Comparison of ENCODE assay signal across 19 cellular contexts in the genomic region with DNA sequence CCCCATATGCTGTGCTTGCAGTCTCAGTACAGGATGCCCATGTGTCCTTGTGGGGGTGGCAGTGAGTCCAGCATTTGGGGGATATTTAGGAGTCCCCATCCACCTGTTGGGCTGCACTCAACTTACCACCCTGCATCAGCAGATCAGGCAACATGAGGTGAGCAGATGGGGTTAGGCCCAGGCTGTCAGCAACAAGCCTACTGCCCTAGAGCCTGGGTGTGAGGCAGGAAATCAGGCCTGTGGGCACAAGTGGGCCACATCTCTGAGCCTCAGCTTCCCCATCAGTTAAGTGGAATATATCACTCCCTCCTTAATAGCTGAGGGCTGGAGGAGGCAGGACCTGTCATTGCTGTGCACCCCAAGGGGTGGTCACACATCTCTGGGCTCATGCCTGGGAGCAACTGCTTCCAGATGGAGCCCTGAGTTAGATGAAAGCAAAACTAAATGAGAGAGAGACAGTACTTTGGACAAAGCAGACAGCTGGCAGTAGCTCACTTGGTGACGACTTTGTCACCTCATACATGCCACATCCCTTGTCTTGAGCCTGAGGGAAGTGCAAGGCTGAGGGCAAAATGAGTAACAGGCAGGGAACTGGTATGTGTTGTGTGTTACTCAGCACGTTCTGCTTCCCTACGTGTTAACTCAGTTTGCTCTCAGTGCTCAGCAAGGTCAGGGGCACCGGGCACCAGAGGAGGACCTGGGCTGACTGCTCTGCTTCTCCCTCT. TPM values are rescaled to one million over a fixed set of nuclear protein-coding genes. Genes with fewer than 3 reads are reported as not detected.
DNase-seq lines count a peak whose midpoint lies in the region; ATAC-seq and TF ChIP-seq lines count a peak whose summit lies in the region.
"Had no signal": no experiment of that assay in that cellular context is flagged by ENCODE, and none has a peak within 500 bp of the region (broad histone marks: within the 10 kb centered on the region; RNA-seq: fewer than 3 reads in every experiment).

No MANE protein-coding gene starts in this region.

- H3K27me3 ChIP-seq in cardiac muscle cell (no peaks in the 10 kb centered on the region), right atrium auricular region (no peaks in the 10 kb centered on the region)
- H3K27me3 ChIP-seq: sigmoid colon had no signal

- no peaks in the 10 kb centered on the region for H3K36me3 Mint-ChIP-seq in activated CD8-positive, alpha-beta T cell treated with anti-CD3 and anti-CD28 coated beads for 36 hours (ENCODE audit: low read depth)
- no peaks in the 10 kb centered on the region for H3K36me3 Mint-ChIP-seq in type B pancreatic cell

- intact Hi-C loops in cardiac septum (cut with DNase I) = no loop called here
- intact Hi-C loops in activated CD8-positive, alpha-beta T cell treated with anti-CD3 and anti-CD28 coated beads for 36 hours (cut with micrococcal nuclease) = no loop called here

- POLR2A ChIA-PET in activated CD8-positive, alpha-beta T cell treated with anti-CD3 and anti-CD28 coated beads for 36 hours (lab: Charles Lee) = interaction anchor here (0.8 kb wide), 1 partner anchor 39 kb away, joined by 3 read pairs; no protein-coding TSS in a partner anchor

- CTCF ChIA-PET in activated CD8-positive, alpha-beta T cell treated with anti-CD3 and anti-CD28 coated beads for 36 hours (lab: Charles Lee) = no interaction called here

- H3K9me3 ChIP-seq in cardiac muscle cell (ENCODE audit: low read depth) (no peaks in the 10 kb centered on the region), right atrium auricular region (no peaks in the 10 kb centered on the region)
- H3K9me3 ChIP-seq: sigmoid colon, SK-N-SH had no signal

- peak overlapping the region; percentile 76 for H3K27ac ChIP-seq in cardiac muscle cell
- peak overlapping the region; percentile 79 to 93 for H3K27ac ChIP-seq in right atrium auricular region
- H3K27ac ChIP-seq: sigmoid colon had no signal

- peak overlapping the region; percentile 44 for H3K27ac Mint-ChIP-seq in activated CD8-positive, alpha-beta T cell treated with anti-CD3 and anti-CD28 coated beads for 36 hours
- no peak overlapping the region for H3K27ac Mint-ChIP-seq in type B pancreatic cell

- H3K4me3 Mint-ChIP-seq in activated CD8-positive, alpha-beta T cell treated with anti-CD3 and anti-CD28 coated beads for 36 hours = no peak overlapping the region
- H3K4me3 Mint-ChIP-seq in type B pancreatic cell = no peak overlapping the region
- H3K4me3 Mint-ChIP-seq: CD8-positive, alpha-beta memory T cell had no signal

- H3K9me3 Mint-ChIP-seq in activated CD8-positive, alpha-beta T cell treated with anti-CD3 and anti-CD28 coated beads for 36 hours = no peaks in the 10 kb centered on the region
- no peaks in the 10 kb centered on the region for H3K9me3 Mint-ChIP-seq in type B pancreatic cell
- H3K9me3 Mint-ChIP-seq: CD8-positive, alpha-beta memory T cell had no signal

- no peaks in the 10 kb centered on the region for H3K4me1 Mint-ChIP-seq in activated CD8-positive, alpha-beta T cell treated with anti-CD3 and anti-CD28 coated beads for 36 hours (ENCODE audit: low read depth)
- H3K4me1 Mint-ChIP-seq in type B pancreatic cell (ENCODE audit: unreplicated experiment) = no peaks in the 10 kb centered on the region
- H3K4me1 Mint-ChIP-seq: CD8-positive, alpha-beta memory T cell had no signal

- peaks cover 4% of the 10 kb centered on the region for H3K36me3 ChIP-seq in cardiac muscle cell
- peaks cover 14% of the 10 kb centered on the region for H3K36me3 ChIP-seq in right atrium auricular region
- H3K36me3 ChIP-seq: sigmoid colon had no signal

- TF ChIP-seq CTCF in cardiac muscle cell (IDR thresholded peaks at IDR 0.05; ENCODE audit: low read depth, low read length) (no peak), right atrium auricular region (IDR thresholded peaks at IDR 0.05) (no peak), type B pancreatic cell (conservative IDR thresholded peaks at IDR 0.05) (no peak)
- TF ChIP-seq CTCF in activated CD8-positive, alpha-beta T cell treated with anti-CD3 and anti-CD28 coated beads for 36 hours (IDR thresholded peaks at IDR 0.05) = no peak

- H3K27me3 Mint-ChIP-seq in activated CD8-positive, alpha-beta T cell treated with anti-CD3 and anti-CD28 coated beads for 36 hours = no peaks in the 10 kb centered on the region
- no peaks in the 10 kb centered on the region for H3K27me3 Mint-ChIP-seq in type B pancreatic cell
- H3K27me3 Mint-ChIP-seq: CD8-positive, alpha-beta memory T cell had no signal

- DNase-seq in cardiac muscle cell (ENCODE audit: low read depth in 1 of 2, low spot score in 1 of 2) (no peak), cardiac septum (ENCODE audit: low spot score) (no peak), right atrium auricular region (ENCODE audit: low spot score) (no peak), type B pancreatic cell (ENCODE audit: extremely low spot score, unreplicated experiment) (no peak), GDM1 (lab: John Stamatoyannopoulos, UW) (no peak)
- peak; percentile 25 for DNase-seq in activated CD8-positive, alpha-beta T cell treated with anti-CD3 and anti-CD28 coated beads for 36 hours
- DNase-seq in stimulated activated CD4-positive, alpha-beta T cell treated with anti-CD3 and anti-CD28 coated beads, Interleukin-15, amount 100 ng/mL, for 24 hours = no peak
- DNase-seq: activated CD4-positive, alpha-beta T cell treated with anti-CD3 and anti-CD28 coated beads, Interleukin-2, amount 50 U/mL, for 4 hours; amygdala; CD8-positive, alpha-beta memory T cell; DMS79 treated with DMSO at 0.1 percent for 48 hours; effector memory CD4-positive, alpha-beta T cell; hippocampal formation; NCI-H1092; NCI-H2081 treated with DMSO at 0.1 percent for 48 hours; sigmoid colon; SK-N-SH had no signal

- peak; percentile 81 for ATAC-seq in activated CD8-positive, alpha-beta T cell treated with anti-CD3 and anti-CD28 coated beads for 36 hours
- no peak for ATAC-seq in HG03354 (IDR thresholded peaks at IDR 0.05; ENCODE audit: poor library complexity, severe bottlenecking, unreplicated experiment)
- ATAC-seq: HepG2 had no signal

- H3K4me1 ChIP-seq in cardiac muscle cell (ENCODE audit: low read depth) (no peaks in the 10 kb centered on the region), right atrium auricular region (peaks cover 0 to 8% of the 10 kb centered on the region in 2 donors)
- H3K4me1 ChIP-seq: sigmoid colon had no signal

- H3K4me3 ChIP-seq in cardiac muscle cell (no peak overlapping the region), right atrium auricular region (no peak overlapping the region)
- H3K4me3 ChIP-seq: sigmoid colon had no signal

RNA-seq across cellular contexts. Expression of a gene that starts 48.4 kb away (rescaled TPM):
- total RNA-seq in cardiac muscle cell (32.4 and 43.2 TPM in 2 replicates), cardiac septum (7.3 TPM), right atrium auricular region (1 to 10 TPM; 5.5 to 9.8 TPM), type B pancreatic cell (ENCODE audit: low replicate concordance) (33.6 and 38.0 TPM in 2 replicates)
- 16.4 and 18.5 TPM in 2 replicates for polyA plus RNA-seq in cardiac muscle cell
- 10 to 100 TPM; 30.7 to 32.1 TPM for total RNA-seq in activated CD8-positive, alpha-beta T cell treated with anti-CD3 and anti-CD28 coated beads for 36 hours

RNA-seq across cellular contexts. Expression of a gene that starts 58.5 kb away (rescaled TPM):
- total RNA-seq in cardiac muscle cell (6.7 and 17.9 TPM in 2 replicates), cardiac septum (0.46 TPM), right atrium auricular region (not detected), type B pancreatic cell (ENCODE audit: low replicate concordance) (7.8 and 9.4 TPM in 2 replicates)
- 11.8 and 15.0 TPM in 2 replicates for polyA plus RNA-seq in cardiac muscle cell
- 1 to 10 TPM; 1.9 to 2.7 TPM for total RNA-seq in activated CD8-positive, alpha-beta T cell treated with anti-CD3 and anti-CD28 coated beads for 36 hours
